1 cellular context compared by ENCODE assay signal in genomic region chr6:168273483-168274045, GRCh38.
TF ChIP-seq lines count a peak whose summit lies in the region.

No MANE protein-coding gene starts in this region.

TF ChIP-seq in H1, 55 proteins besides CTCF, POLR2A, EP300 and RAD21:
- TF ChIP-seq SUZ12 (IDR thresholded peaks at IDR 0.05; ENCODE audit: low read length) (no peak), RXRA (IDR thresholded peaks at IDR 0.05; ENCODE audit: insufficient read depth, low read depth, low read length) (no peak), MAX (IDR thresholded peaks at IDR 0.05) (no peak), SIRT6 (IDR thresholded peaks at IDR 0.05; ENCODE audit: low read length) (no peak), EGR1 (IDR thresholded peaks at IDR 0.05; ENCODE audit: borderline replicate concordance, low read depth, low read length) (no peak), POU5F1 (IDR thresholded peaks at IDR 0.05; ENCODE audit: low read depth, low read length) (no peak), MAFK (IDR thresholded peaks at IDR 0.05; ENCODE audit: low read depth, low read length) (no peak), ATF3 (IDR thresholded peaks at IDR 0.05; ENCODE audit: insufficient read depth, low read depth, low read length) (no peak), RFX5 (IDR thresholded peaks at IDR 0.05; ENCODE audit: borderline replicate concordance, low read depth, low read length) (no peak), NRF1 (IDR thresholded peaks at IDR 0.05; ENCODE audit: low read depth, low read length) (no peak), RNF2 (IDR thresholded peaks at IDR 0.05; ENCODE audit: borderline replicate concordance, low read depth, low read length, missing control alignments, poor library complexity, severe bottlenecking) (no peak), POLR2AphosphoS5 (IDR thresholded peaks at IDR 0.05; ENCODE audit: low read depth, low read length) (no peak), YY1 (IDR thresholded peaks at IDR 0.05; ENCODE audit: low read depth, low read length) (no peak), TAF1 (IDR thresholded peaks at IDR 0.05; ENCODE audit: low read depth, low read length) (no peak)
- TF ChIP-seq, protein P1, sequence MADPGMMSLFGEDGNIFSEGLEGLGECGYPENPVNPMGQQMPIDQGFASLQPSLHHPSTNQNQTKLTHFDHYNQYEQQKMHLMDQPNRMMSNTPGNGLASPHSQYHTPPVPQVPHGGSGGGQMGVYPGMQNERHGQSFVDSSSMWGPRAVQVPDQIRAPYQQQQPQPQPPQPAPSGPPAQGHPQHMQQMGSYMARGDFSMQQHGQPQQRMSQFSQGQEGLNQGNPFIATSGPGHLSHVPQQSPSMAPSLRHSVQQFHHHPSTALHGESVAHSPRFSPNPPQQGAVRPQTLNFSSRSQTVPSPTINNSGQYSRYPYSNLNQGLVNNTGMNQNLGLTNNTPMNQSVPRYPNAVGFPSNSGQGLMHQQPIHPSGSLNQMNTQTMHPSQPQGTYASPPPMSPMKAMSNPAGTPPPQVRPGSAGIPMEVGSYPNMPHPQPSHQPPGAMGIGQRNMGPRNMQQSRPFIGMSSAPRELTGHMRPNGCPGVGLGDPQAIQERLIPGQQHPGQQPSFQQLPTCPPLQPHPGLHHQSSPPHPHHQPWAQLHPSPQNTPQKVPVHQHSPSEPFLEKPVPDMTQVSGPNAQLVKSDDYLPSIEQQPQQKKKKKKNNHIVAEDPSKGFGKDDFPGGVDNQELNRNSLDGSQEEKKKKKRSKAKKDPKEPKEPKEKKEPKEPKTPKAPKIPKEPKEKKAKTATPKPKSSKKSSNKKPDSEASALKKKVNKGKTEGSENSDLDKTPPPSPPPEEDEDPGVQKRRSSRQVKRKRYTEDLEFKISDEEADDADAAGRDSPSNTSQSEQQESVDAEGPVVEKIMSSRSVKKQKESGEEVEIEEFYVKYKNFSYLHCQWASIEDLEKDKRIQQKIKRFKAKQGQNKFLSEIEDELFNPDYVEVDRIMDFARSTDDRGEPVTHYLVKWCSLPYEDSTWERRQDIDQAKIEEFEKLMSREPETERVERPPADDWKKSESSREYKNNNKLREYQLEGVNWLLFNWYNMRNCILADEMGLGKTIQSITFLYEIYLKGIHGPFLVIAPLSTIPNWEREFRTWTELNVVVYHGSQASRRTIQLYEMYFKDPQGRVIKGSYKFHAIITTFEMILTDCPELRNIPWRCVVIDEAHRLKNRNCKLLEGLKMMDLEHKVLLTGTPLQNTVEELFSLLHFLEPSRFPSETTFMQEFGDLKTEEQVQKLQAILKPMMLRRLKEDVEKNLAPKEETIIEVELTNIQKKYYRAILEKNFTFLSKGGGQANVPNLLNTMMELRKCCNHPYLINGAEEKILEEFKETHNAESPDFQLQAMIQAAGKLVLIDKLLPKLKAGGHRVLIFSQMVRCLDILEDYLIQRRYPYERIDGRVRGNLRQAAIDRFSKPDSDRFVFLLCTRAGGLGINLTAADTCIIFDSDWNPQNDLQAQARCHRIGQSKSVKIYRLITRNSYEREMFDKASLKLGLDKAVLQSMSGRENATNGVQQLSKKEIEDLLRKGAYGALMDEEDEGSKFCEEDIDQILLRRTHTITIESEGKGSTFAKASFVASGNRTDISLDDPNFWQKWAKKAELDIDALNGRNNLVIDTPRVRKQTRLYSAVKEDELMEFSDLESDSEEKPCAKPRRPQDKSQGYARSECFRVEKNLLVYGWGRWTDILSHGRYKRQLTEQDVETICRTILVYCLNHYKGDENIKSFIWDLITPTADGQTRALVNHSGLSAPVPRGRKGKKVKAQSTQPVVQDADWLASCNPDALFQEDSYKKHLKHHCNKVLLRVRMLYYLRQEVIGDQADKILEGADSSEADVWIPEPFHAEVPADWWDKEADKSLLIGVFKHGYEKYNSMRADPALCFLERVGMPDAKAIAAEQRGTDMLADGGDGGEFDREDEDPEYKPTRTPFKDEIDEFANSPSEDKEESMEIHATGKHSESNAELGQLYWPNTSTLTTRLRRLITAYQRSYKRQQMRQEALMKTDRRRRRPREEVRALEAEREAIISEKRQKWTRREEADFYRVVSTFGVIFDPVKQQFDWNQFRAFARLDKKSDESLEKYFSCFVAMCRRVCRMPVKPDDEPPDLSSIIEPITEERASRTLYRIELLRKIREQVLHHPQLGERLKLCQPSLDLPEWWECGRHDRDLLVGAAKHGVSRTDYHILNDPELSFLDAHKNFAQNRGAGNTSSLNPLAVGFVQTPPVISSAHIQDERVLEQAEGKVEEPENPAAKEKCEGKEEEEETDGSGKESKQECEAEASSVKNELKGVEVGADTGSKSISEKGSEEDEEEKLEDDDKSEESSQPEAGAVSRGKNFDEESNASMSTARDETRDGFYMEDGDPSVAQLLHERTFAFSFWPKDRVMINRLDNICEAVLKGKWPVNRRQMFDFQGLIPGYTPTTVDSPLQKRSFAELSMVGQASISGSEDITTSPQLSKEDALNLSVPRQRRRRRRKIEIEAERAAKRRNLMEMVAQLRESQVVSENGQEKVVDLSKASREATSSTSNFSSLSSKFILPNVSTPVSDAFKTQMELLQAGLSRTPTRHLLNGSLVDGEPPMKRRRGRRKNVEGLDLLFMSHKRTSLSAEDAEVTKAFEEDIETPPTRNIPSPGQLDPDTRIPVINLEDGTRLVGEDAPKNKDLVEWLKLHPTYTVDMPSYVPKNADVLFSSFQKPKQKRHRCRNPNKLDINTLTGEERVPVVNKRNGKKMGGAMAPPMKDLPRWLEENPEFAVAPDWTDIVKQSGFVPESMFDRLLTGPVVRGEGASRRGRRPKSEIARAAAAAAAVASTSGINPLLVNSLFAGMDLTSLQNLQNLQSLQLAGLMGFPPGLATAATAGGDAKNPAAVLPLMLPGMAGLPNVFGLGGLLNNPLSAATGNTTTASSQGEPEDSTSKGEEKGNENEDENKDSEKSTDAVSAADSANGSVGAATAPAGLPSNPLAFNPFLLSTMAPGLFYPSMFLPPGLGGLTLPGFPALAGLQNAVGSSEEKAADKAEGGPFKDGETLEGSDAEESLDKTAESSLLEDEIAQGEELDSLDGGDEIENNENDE (IDR thresholded peaks at IDR 0.05; ENCODE audit: insufficient replicate concordance, low read length): no peak
